ENCODE assay signal across 9 cellular contexts in the genomic region with DNA sequence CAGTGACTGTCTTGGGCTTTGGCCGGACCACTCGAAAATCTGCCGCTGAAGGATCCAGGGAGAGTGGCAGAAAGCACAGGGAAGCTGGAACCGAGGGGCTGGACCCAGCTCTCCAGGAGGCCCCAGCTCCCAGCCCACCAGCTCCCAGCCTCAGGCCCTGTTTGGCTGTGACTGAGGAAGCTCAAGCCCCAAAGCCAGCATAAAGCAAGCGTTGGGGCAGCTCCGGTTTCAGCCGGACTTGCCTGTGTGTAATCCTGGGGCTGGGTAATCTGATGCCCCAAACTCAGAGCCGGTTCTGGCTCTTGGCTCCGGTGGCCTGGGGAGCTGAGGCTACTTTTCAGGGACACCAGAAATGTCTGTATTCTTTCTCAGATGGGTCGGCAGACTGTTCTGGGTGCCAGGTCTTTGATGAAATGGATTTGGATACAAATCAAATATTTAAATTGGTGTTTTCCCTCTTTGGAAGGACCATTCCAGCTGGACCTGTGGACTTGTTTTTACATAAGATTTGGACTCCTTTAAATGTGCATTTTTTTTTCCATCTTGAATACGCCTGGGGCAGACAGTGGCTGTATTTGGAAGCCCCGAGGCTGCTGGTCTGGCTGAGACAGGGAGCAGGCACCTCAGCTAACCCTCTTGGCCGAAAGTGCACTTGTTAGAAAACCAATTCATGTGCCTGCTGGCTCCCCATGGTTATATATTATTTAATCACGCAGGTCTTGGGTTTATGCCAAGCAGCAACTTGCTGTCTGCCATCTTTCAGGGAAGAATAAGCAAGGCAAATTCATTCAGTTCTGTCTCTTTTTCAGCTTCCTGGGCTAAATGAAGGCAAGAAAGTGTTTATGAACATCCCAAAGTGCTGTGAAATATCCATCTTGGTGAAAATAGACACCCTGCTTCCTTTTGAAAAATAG. TPM values are rescaled to one million over a fixed set of nuclear protein-coding genes. Genes with fewer than 3 reads are reported as not detected.
DNase-seq lines count a peak whose midpoint lies in the region; ATAC-seq, FAIRE-seq and TF ChIP-seq lines count a peak whose summit lies in the region.
"Had no signal": no experiment of that assay in that cellular context is flagged by ENCODE, and none has a peak within 500 bp of the region (broad histone marks: within the 10 kb centered on the region; RNA-seq: fewer than 3 reads in every experiment).

No MANE protein-coding gene starts in this region.

- FAIRE-seq in astrocyte (lab: Jason Lieb, UNC): no peak
- no peak for FAIRE-seq in GM12892 (lab: Jason Lieb, UNC)

- no peak for TF ChIP-seq POLR2A in GM12892 (IDR thresholded peaks at IDR 0.05; ENCODE audit: low read depth, low read length)

- peaks cover 12% of the 10 kb centered on the region for H3K27me3 Mint-ChIP-seq in astrocyte (ENCODE audit: low read depth, unreplicated experiment)

- H3K27ac Mint-ChIP-seq in astrocyte (ENCODE audit: unreplicated experiment): no peak overlapping the region

- peak; percentile 7 to 29 for DNase-seq in SHP77 (lab: John Stamatoyannopoulos, UW)
- DNase-seq in SHP77 treated with DMSO at 0.1 percent for 48 hours (lab: John Stamatoyannopoulos, UW): no peak
- peak; percentile 51 for DNase-seq in astrocyte (ENCODE audit: low read depth)
- DNase-seq in left kidney (ENCODE audit: low read depth, low spot score): peak; percentile 87
- DNase-seq in upper lobe of right lung: no peak
- DNase-seq in KBM-7: no peak
- DNase-seq in GF-D8 (lab: John Stamatoyannopoulos, UW): no peak
- DNase-seq in GM12892 (ENCODE audit: insufficient read length): no peak
- DNase-seq: Kasumi-1 had no signal

- H3K9me3 Mint-ChIP-seq in astrocyte (ENCODE audit: unreplicated experiment): peaks cover 17% of the 10 kb centered on the region

- H3K4me3 Mint-ChIP-seq in astrocyte (ENCODE audit: unreplicated experiment): no peak overlapping the region

- no peak overlapping the region for H3K9ac ChIP-seq in astrocyte (ENCODE audit: low read length)

- ATAC-seq in upper lobe of right lung: peak; percentile 41

- no peaks in the 10 kb centered on the region for H4K20me1 ChIP-seq in astrocyte (ENCODE audit: insufficient read depth, low read length)

- TF ChIP-seq CTCF in astrocyte (IDR thresholded peaks at IDR 0.05; ENCODE audit: insufficient read depth, low read depth, low read length) (no peak), upper lobe of right lung (IDR thresholded peaks at IDR 0.05) (no peak)

- H3K27me3 ChIP-seq in astrocyte (ENCODE audit: insufficient read depth, low read length) (no peaks in the 10 kb centered on the region), upper lobe of right lung (no peaks in the 10 kb centered on the region)

- no peaks in the 10 kb centered on the region for H3K79me2 ChIP-seq in astrocyte (ENCODE audit: insufficient read depth, low read length)

- H3K9me3 ChIP-seq in astrocyte (ENCODE audit: insufficient read depth, low read depth, low read length) (no peaks in the 10 kb centered on the region), upper lobe of right lung (peaks cover under 1% of the 10 kb centered on the region)

- peaks cover 2% of the 10 kb centered on the region for H3K36me3 Mint-ChIP-seq in astrocyte (ENCODE audit: low read depth, unreplicated experiment)

- no peak overlapping the region for H3K4me3 ChIP-seq in astrocyte (ENCODE audit: insufficient read depth, low read depth, low read length)
- no peak overlapping the region for H3K4me3 ChIP-seq in upper lobe of right lung

- in situ Hi-C loops in KBM-7 (cut with MboI; ENCODE audit: low pct_unique_long_range_greater_than_20kb, low sequenced_read_pairs): no loop called here

- intact Hi-C loops in upper lobe of right lung (cut with DNase I): no loop called here

- peak overlapping the region; percentile 23 for H3K4me2 ChIP-seq in astrocyte (ENCODE audit: low read length)

- H3K36me3 ChIP-seq in astrocyte (ENCODE audit: insufficient read depth, low read length) (no peaks in the 10 kb centered on the region), upper lobe of right lung (no peaks in the 10 kb centered on the region)

- H3K27ac ChIP-seq in astrocyte (ENCODE audit: low read depth, low read length) (no peak overlapping the region), upper lobe of right lung (no peak overlapping the region)

- H2AFZ ChIP-seq in astrocyte (ENCODE audit: low read depth, low read length): peak overlapping the region; percentile 62

- H3K4me1 ChIP-seq in astrocyte (ENCODE audit: insufficient read depth, low read length) (no peaks in the 10 kb centered on the region), upper lobe of right lung (no peaks in the 10 kb centered on the region)

- no peaks in the 10 kb centered on the region for H3K4me1 Mint-ChIP-seq in astrocyte (ENCODE audit: low read depth, unreplicated experiment)

RNA-seq across cellular contexts. Expression of a gene that starts 29.6 kb away (rescaled TPM):
- total RNA-seq in astrocyte (11.6 and 16.6 TPM in 2 replicates), upper lobe of right lung (5.2 TPM)
- polyA plus RNA-seq in GM12892 (2012; ENCODE audit: missing spikeins): 9.3 TPM

Comparison
In these comparisons a context has a peak if more than half of its experiments do, and no peak if none do; other contexts are left out.
1. DNase-seq: peak in SHP77 (2 of 2), astrocyte (single experiment) and left kidney (single experiment); none in SHP77 treated with DMSO at 0.1 percent for 48 hours (single experiment), upper lobe of right lung (single experiment), KBM-7 (single experiment), GF-D8 (single experiment) and GM12892 (single experiment).